15 cellular contexts compared by ENCODE assay signal in the genomic region with DNA sequence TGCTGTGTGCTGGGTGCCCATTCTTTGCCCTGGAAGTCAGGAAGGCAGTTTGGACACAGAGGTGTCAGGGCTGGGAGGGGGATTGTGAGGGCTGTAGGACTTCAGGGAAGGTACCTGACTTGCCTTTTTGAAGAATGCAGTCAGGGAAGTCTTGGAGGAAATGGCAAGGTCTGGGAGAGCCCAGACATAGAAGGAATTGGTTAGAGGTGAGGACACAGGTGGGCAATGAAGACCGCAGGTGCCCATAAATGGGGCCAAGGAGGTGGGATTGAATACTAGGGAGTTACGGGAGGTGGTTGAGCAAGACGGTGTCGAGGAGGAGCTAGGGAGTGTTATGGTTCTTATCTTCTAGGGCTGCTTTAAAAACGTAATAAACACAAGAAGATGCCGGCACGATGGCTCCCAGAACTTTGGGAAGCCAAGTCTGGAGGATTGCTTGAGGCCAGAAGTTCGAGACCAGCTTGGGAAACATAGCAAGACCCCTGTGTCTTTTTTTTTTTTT. TPM values are rescaled to one million over a fixed set of nuclear protein-coding genes. Genes with fewer than 3 reads are reported as not detected.
DNase-seq lines count a peak whose midpoint lies in the region; ATAC-seq and TF ChIP-seq lines count a peak whose summit lies in the region.
"Had no signal": no experiment of that assay in that cellular context is flagged by ENCODE, and none has a peak within 500 bp of the region (broad histone marks: within the 10 kb centered on the region; RNA-seq: fewer than 3 reads in every experiment).

No MANE protein-coding gene starts in this region.

- no peak for TF ChIP-seq CTCF in DOHH2 (IDR thresholded peaks at IDR 0.05; ENCODE audit: low read depth, low read length, poor library complexity, severe bottlenecking)

- DNase-seq in activated naive CD4-positive, alpha-beta T cell treated with anti-CD3 and anti-CD28 coated beads, Interleukin-2, amount 50 U/mL, for 72 hours (ENCODE audit: low spot score in 2 of 2): no peak
- DNase-seq in naive thymus-derived CD4-positive, alpha-beta T cell: no peak
- no peak for DNase-seq in SHP77 (lab: John Stamatoyannopoulos, UW)
- DNase-seq: effector CD8-positive, alpha-beta T cell; foreskin keratinocyte; NCI-H226; stimulated activated CD4-positive, alpha-beta T cell treated with anti-CD3 and anti-CD28 coated beads, Interleukin-4, amount 100 ng/mL, for 24 hours; stimulated activated naive CD4-positive, alpha-beta T cell treated with Interleukin-2 at 50 U/mL for 16 hours had no signal

- H3K27ac ChIP-seq in BLaER1 (no peak overlapping the region), DOHH2 (ENCODE audit: low read depth, low read length) (no peak overlapping the region)
- H3K27ac ChIP-seq in naive thymus-derived CD4-positive, alpha-beta T cell (ENCODE audit: low read depth, low read length): no peak overlapping the region
- H3K27ac ChIP-seq: ascending aorta, foreskin keratinocyte had no signal

- no peaks in the 10 kb centered on the region for H3K27me3 ChIP-seq in BLaER1
- H3K27me3 ChIP-seq in DOHH2 (ENCODE audit: control insufficient read depth, low read length): no peaks in the 10 kb centered on the region
- no peaks in the 10 kb centered on the region for H3K27me3 ChIP-seq in naive thymus-derived CD4-positive, alpha-beta T cell (ENCODE audit: control insufficient read depth in 2 of 2, insufficient read depth in 2 of 2, low read length in 2 of 2)
- H3K27me3 ChIP-seq: ascending aorta, foreskin keratinocyte had no signal

- H3K9ac ChIP-seq in BLaER1: no peak overlapping the region; the same call in 1 of the 2 replicates

- H3K9me3 Mint-ChIP-seq in activated naive CD4-positive, alpha-beta T cell treated with anti-CD3 and anti-CD28 coated beads, Interleukin-2, amount 50 U/mL, for 72 hours: no peaks in the 10 kb centered on the region
- no peaks in the 10 kb centered on the region for H3K9me3 Mint-ChIP-seq in naive thymus-derived CD4-positive, alpha-beta T cell

- H3K4me3 ChIP-seq in BLaER1 (no peak overlapping the region), DOHH2 (ENCODE audit: low read length) (no peak overlapping the region)
- no peak overlapping the region for H3K4me3 ChIP-seq in naive thymus-derived CD4-positive, alpha-beta T cell (ENCODE audit: low read length)

- peaks cover 58% of the 10 kb centered on the region for H3K79me2 ChIP-seq in DOHH2 (ENCODE audit: control insufficient read depth, low read length)

- no peak for ATAC-seq in activated naive CD4-positive, alpha-beta T cell treated with anti-CD3 and anti-CD28 coated beads, Interleukin-2, amount 50 U/mL, for 72 hours
- ATAC-seq in naive thymus-derived CD4-positive, alpha-beta T cell: no peak
- ATAC-seq in HG02970 (IDR thresholded peaks at IDR 0.05; ENCODE audit: low FRiP score, unreplicated experiment): no peak
- ATAC-seq in GM19023 (IDR thresholded peaks at IDR 0.05; ENCODE audit: unreplicated experiment): no peak
- ATAC-seq in GM18505 (IDR thresholded peaks at IDR 0.05; ENCODE audit: unreplicated experiment): no peak
- ATAC-seq: foreskin keratinocyte, right cardiac atrium had no signal

- H3F3A ChIP-seq in DOHH2 (ENCODE audit: control insufficient read depth, insufficient read depth): peaks cover 6% of the 10 kb centered on the region

- peaks cover 20% of the 10 kb centered on the region for H3K36me3 ChIP-seq in BLaER1
- H3K36me3 ChIP-seq in DOHH2 (ENCODE audit: control insufficient read depth, low read length): peaks cover 30% of the 10 kb centered on the region
- peaks cover 0 to 21% (median 0%) of the 10 kb centered on the region in 3 experiments for H3K36me3 ChIP-seq in naive thymus-derived CD4-positive, alpha-beta T cell (ENCODE audit: control insufficient read depth in 2 of 3, insufficient read depth in 3 of 3, low read length in 3 of 3)
- H3K36me3 ChIP-seq: ascending aorta had no signal

- intact Hi-C loops in naive thymus-derived CD4-positive, alpha-beta T cell (cut with micrococcal nuclease): loop anchor here (5.0 to 10.0 kb wide), 6 partner anchors 99 to 1931 kb away; a partner anchor contains a TSS

- CTCF ChIA-PET in naive thymus-derived CD4-positive, alpha-beta T cell (lab: Charles Lee): interaction anchor here (1.8 kb wide), 1 partner anchor 37 kb away, joined by 8 read pairs; no protein-coding TSS in a partner anchor

- H3K36me3 Mint-ChIP-seq in activated naive CD4-positive, alpha-beta T cell treated with anti-CD3 and anti-CD28 coated beads, Interleukin-2, amount 50 U/mL, for 72 hours: peaks cover 6 to 16% of the 10 kb centered on the region in 2 donors
- H3K36me3 Mint-ChIP-seq in naive thymus-derived CD4-positive, alpha-beta T cell: peaks cover 0 to 6% (median 0%) of the 10 kb centered on the region in 5 donors

- TF ChIP-seq POLR2A in GM18505 (IDR thresholded peaks at IDR 0.05; ENCODE audit: borderline replicate concordance, extremely low read depth, insufficient read depth, insufficient read length): no peak

- H3K9me3 ChIP-seq in BLaER1: no peaks in the 10 kb centered on the region
- no peaks in the 10 kb centered on the region for H3K9me3 ChIP-seq in DOHH2 (ENCODE audit: control insufficient read depth, insufficient read depth, low read length)
- no peaks in the 10 kb centered on the region for H3K9me3 ChIP-seq in naive thymus-derived CD4-positive, alpha-beta T cell (ENCODE audit: control insufficient read depth in 2 of 3, low read length in 3 of 3)
- H3K9me3 ChIP-seq: ascending aorta had no signal

- H4K20me1 ChIP-seq in BLaER1: peaks cover 35% of the 10 kb centered on the region
- peaks cover 9% of the 10 kb centered on the region; the same call in 1 of the 2 replicates for H4K20me1 ChIP-seq in DOHH2 (ENCODE audit: control insufficient read depth, insufficient read depth, low read depth, low read length)

- no peaks in the 10 kb centered on the region for H3K9me2 ChIP-seq in DOHH2 (replicated peaks; ENCODE audit: control insufficient read depth, low read length)

- H3K27ac Mint-ChIP-seq in activated naive CD4-positive, alpha-beta T cell treated with anti-CD3 and anti-CD28 coated beads, Interleukin-2, amount 50 U/mL, for 72 hours: peak overlapping the region; percentile 16 to 92
- H3K27ac Mint-ChIP-seq in naive thymus-derived CD4-positive, alpha-beta T cell: peak overlapping the region in 4 of 9 donors; percentile 62 to 89 (median 76)

- POLR2A ChIA-PET in naive thymus-derived CD4-positive, alpha-beta T cell (lab: Charles Lee): interaction anchor here (1.3 to 5.8 kb wide), 5 partner anchors 16 to 239 kb away, joined by 3 to 56 read pairs (median 17); a partner anchor contains a TSS

- H3K4me2 ChIP-seq in BLaER1 (peak overlapping the region; percentile 96), DOHH2 (ENCODE audit: low read length) (peak overlapping the region; percentile 86; the same call in 1 of the 2 replicates)

- peaks cover 32 to 69% (median 61%) of the 10 kb centered on the region in 7 donors for H3K4me1 Mint-ChIP-seq in naive thymus-derived CD4-positive, alpha-beta T cell

- no peaks in the 10 kb centered on the region for H3K27me3 Mint-ChIP-seq in naive thymus-derived CD4-positive, alpha-beta T cell

- peak overlapping the region in 9 of 10 donors; percentile 6 to 90 (median 32) for H3K4me3 Mint-ChIP-seq in naive thymus-derived CD4-positive, alpha-beta T cell

- H3K4me1 ChIP-seq in BLaER1 (peaks cover 66% of the 10 kb centered on the region), DOHH2 (ENCODE audit: control insufficient read depth, low read length) (peaks cover 41% of the 10 kb centered on the region)
- H3K4me1 ChIP-seq in naive thymus-derived CD4-positive, alpha-beta T cell (ENCODE audit: control insufficient read depth in 2 of 2, insufficient read depth in 2 of 2, low read length in 2 of 2): peaks cover 29 to 35% of the 10 kb centered on the region in 2 donors

RNA-seq across cellular contexts. Expression of a gene that starts 1.4 kb away (rescaled TPM):
- total RNA-seq in activated naive CD4-positive, alpha-beta T cell treated with anti-CD3 and anti-CD28 coated beads, Interleukin-2, amount 50 U/mL, for 72 hours: 10 to 100 TPM; 30.0 to 39.7 TPM
- total RNA-seq in naive thymus-derived CD4-positive, alpha-beta T cell: 10 to 100 TPM; 31.6 to 41.9 (median 39.5) TPM
- 10 to 100 TPM; 19.7 to 30.9 TPM for polyA plus RNA-seq in naive thymus-derived CD4-positive, alpha-beta T cell

RNA-seq across cellular contexts. Expression of a gene that starts 2.3 kb away (rescaled TPM):
- total RNA-seq in activated naive CD4-positive, alpha-beta T cell treated with anti-CD3 and anti-CD28 coated beads, Interleukin-2, amount 50 U/mL, for 72 hours: 100 to 1,000 TPM in 1 of 2 donors, 10 to 100 TPM in 1; 70.2 to 100 TPM
- total RNA-seq in naive thymus-derived CD4-positive, alpha-beta T cell: 10 to 100 TPM; 37.0 to 76.0 (median 73.3) TPM
- 100 to 1,000 TPM; 203 to 217 TPM for polyA plus RNA-seq in naive thymus-derived CD4-positive, alpha-beta T cell

RNA-seq across cellular contexts. Expression of a gene that starts 4.7 kb away (rescaled TPM):
- total RNA-seq in activated naive CD4-positive, alpha-beta T cell treated with anti-CD3 and anti-CD28 coated beads, Interleukin-2, amount 50 U/mL, for 72 hours: 10 to 100 TPM; 10.4 to 10.5 TPM
- 10 to 100 TPM in 2 of 5 experiments, 1 to 10 TPM in 3; 7.0 to 12.3 (median 9.5) TPM for total RNA-seq in naive thymus-derived CD4-positive, alpha-beta T cell
- polyA plus RNA-seq in naive thymus-derived CD4-positive, alpha-beta T cell: 10 to 100 TPM in 1 of 2 donors, 1 to 10 TPM in 1; 7.5 to 12.4 TPM

RNA-seq across cellular contexts. Expression of a gene that starts 26.2 kb away (rescaled TPM):
- 10 to 100 TPM in 1 of 2 donors, 1 to 10 TPM in 1; 8.4 to 13.7 TPM for total RNA-seq in activated naive CD4-positive, alpha-beta T cell treated with anti-CD3 and anti-CD28 coated beads, Interleukin-2, amount 50 U/mL, for 72 hours
- 1 to 10 TPM; 2.3 to 5.5 (median 3.4) TPM for total RNA-seq in naive thymus-derived CD4-positive, alpha-beta T cell
- polyA plus RNA-seq in naive thymus-derived CD4-positive, alpha-beta T cell: under 1 TPM in 1 of 2 donors, not detected in 1; 0.29 TPM
- total RNA-seq: ascending aorta had no signal

RNA-seq across cellular contexts. Expression of a gene that starts 26.7 kb away (rescaled TPM):
- 1 to 10 TPM; 4.5 to 7.2 TPM for total RNA-seq in activated naive CD4-positive, alpha-beta T cell treated with anti-CD3 and anti-CD28 coated beads, Interleukin-2, amount 50 U/mL, for 72 hours
- total RNA-seq in naive thymus-derived CD4-positive, alpha-beta T cell: 10 to 100 TPM; 12.9 to 22.3 (median 16.9) TPM
- polyA plus RNA-seq in naive thymus-derived CD4-positive, alpha-beta T cell: under 1 TPM; 0.26 to 0.30 TPM
